ENCODE assay signal across 9 cellular contexts in the genomic region with DNA sequence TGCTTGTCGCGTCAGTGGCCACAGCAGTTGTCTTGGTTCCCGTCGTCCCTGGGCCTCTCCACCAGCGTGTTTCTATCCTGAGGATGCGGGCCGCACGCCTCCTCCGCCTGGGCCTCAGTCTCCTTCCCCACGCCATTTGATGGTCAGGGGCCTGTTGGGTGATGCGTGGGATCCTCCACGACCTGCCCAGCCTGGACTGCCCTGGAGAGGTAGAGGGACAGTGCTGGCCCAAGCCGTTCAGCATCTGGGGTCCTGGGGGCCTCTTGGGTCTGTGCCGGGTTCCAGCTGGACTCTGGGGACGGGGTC.
"Had no signal": no experiment of that assay in that cellular context is flagged by ENCODE, and none has a peak within 500 bp of the region (broad histone marks: within the 10 kb centered on the region; RNA-seq: fewer than 3 reads in every experiment).

No MANE protein-coding gene starts in this region.

- H3K4me1 ChIP-seq: HAP-1 had no signal

- DNase-seq: H7, HFFc6, IMR-90, KBM-7 had no signal

- H3K9ac ChIP-seq: KMS-11 had no signal

- ATAC-seq: GM23338, HCT116 had no signal

- H3K4me3 ChIP-seq: GM23338, HAP-1 had no signal

- H3K27ac ChIP-seq: HL-60, KMS-11 had no signal

- H2AFZ ChIP-seq: GM23338 had no signal

- H3K4me2 ChIP-seq: GM23338, KMS-11 had no signal
